In the genomic region with DNA sequence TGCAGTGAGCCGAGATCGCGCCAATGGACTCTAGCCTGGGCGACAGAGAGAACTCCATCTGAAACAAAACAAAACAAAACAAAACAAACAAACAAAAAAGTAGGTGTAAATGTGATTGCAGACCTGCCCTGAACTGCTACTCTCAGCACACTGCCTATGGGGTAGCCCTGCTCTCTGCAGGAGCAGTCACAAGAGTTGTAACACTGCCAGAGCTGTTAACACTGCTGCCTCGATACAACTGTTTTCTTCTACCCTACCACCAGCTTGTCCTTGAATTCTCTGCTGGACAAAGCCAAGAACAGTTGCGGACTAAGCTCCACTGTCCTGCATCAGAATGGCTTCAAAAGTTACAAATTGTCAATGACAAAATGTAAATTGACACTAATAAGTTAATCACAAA, we compare ENCODE assay signal across 21 cellular contexts.
DNase-seq lines count a peak whose midpoint lies in the region; ATAC-seq and TF ChIP-seq lines count a peak whose summit lies in the region.
"Had no signal": no experiment of that assay in that cellular context is flagged by ENCODE, and none has a peak within 500 bp of the region (broad histone marks: within the 10 kb centered on the region; RNA-seq: fewer than 3 reads in every experiment).

No MANE protein-coding gene starts in this region.

- no peak overlapping the region for H3K4ac ChIP-seq in mesenchymal stem cell (ENCODE audit: low read depth in 1 of 2, low read length in 2 of 2)

- no peak overlapping the region for H2AK5ac ChIP-seq in mesenchymal stem cell (ENCODE audit: low read length, severe bottlenecking)

- no peak overlapping the region for H2AFZ ChIP-seq in mesenchymal stem cell (ENCODE audit: low read depth, low read length)

- peak overlapping the region; percentile 16; the same call in 1 of the 2 replicates for H3K27ac ChIP-seq in C4-2B
- H3K27ac ChIP-seq in angular gyrus (ENCODE audit: low read depth, low read length): peak overlapping the region; percentile 43
- no peak overlapping the region for H3K27ac ChIP-seq in mesenchymal stem cell (ENCODE audit: low read length, poor library complexity, severe bottlenecking)
- peak overlapping the region; percentile 36 for H3K27ac ChIP-seq in temporal lobe (ENCODE audit: low read depth, low read length)
- H3K27ac ChIP-seq in sigmoid colon: no peak overlapping the region
- H3K27ac ChIP-seq: BLaER1 treated with 17β-estradiol and CSF1 and Interleukin-3, amounts not matched to agents 10 nM and 100 nM; Peyer's patch had no signal

- H3K14ac ChIP-seq in mesenchymal stem cell (ENCODE audit: low read length in 2 of 2): no peak overlapping the region

- H3K4me2 ChIP-seq in mesenchymal stem cell (ENCODE audit: low read length, poor library complexity, severe bottlenecking): no peak overlapping the region
- H3K4me2 ChIP-seq: BLaER1 treated with 17β-estradiol and CSF1 and Interleukin-3, amounts not matched to agents 10 nM and 100 nM had no signal

- no peak for TF ChIP-seq POLR2A in sigmoid colon (IDR thresholded peaks at IDR 0.05)

- no peak for ATAC-seq in HG02885 (IDR thresholded peaks at IDR 0.05; ENCODE audit: poor library complexity, unreplicated experiment)
- ATAC-seq: CD8-positive, alpha-beta T cell; HCT116; SK-N-SH treated with all-trans-retinoic acid at 6 μM for 48 hours had no signal

- intact Hi-C loops in sigmoid colon (cut with DNase I): no loop called here

- H3K9me3 ChIP-seq in mesenchymal stem cell (ENCODE audit: control insufficient read depth, low read length) (no peaks in the 10 kb centered on the region), sigmoid colon (no peaks in the 10 kb centered on the region)
- H3K9me3 ChIP-seq: Peyer's patch had no signal

- H3K23ac ChIP-seq in mesenchymal stem cell (ENCODE audit: low read length in 2 of 2): no peak overlapping the region

- TF ChIP-seq CTCF in C4-2B (conservative IDR thresholded peaks at IDR 0.05) (no peak), sigmoid colon (IDR thresholded peaks at IDR 0.05) (no peak)

- no peak for DNase-seq in mesenchymal stem cell
- no peak for DNase-seq in sigmoid colon
- no peak for DNase-seq in NAMALWA (ENCODE audit: low spot score)
- DNase-seq: ACHN; CD8-positive, alpha-beta T cell; DMS53; GDM1; IMR-90; NCI-H1105 treated with DMSO at 0.1 percent for 48 hours; NCI-H2029 treated with DMSO at 0.1 percent for 48 hours; NCI-H226; NCI-H524 treated with DMSO at 0.1 percent for 48 hours; NCI-H82; Peyer's patch had no signal

- no peak for TF ChIP-seq EP300 in sigmoid colon (IDR thresholded peaks at IDR 0.05)

- H3K36me3 ChIP-seq in mesenchymal stem cell (ENCODE audit: control insufficient read depth in 1 of 2, insufficient read depth in 2 of 2, low read depth in 1 of 2, low read length in 2 of 2) (no peaks in the 10 kb centered on the region), sigmoid colon (no peaks in the 10 kb centered on the region)
- H3K36me3 ChIP-seq: Peyer's patch had no signal

- H3K4me1 ChIP-seq in mesenchymal stem cell (ENCODE audit: control insufficient read depth, insufficient read depth, low read depth, low read length) (no peaks in the 10 kb centered on the region), sigmoid colon (peaks cover 0 to 14% (median 0%) of the 10 kb centered on the region in 4 donors)
- H3K4me1 ChIP-seq: Peyer's patch had no signal

- H2BK12ac ChIP-seq in mesenchymal stem cell (ENCODE audit: low read length in 2 of 2): no peak overlapping the region

- H3K4me3 ChIP-seq in mesenchymal stem cell (ENCODE audit: insufficient read depth in 1 of 2, low read depth in 1 of 2, low read length in 2 of 2) (no peak overlapping the region), sigmoid colon (no peak overlapping the region)
- H3K4me3 ChIP-seq: BLaER1 treated with 17β-estradiol and CSF1 and Interleukin-3, amounts not matched to agents 10 nM and 100 nM; Peyer's patch had no signal

- H4K8ac ChIP-seq in mesenchymal stem cell (ENCODE audit: low read length): peak overlapping the region; percentile 19

- H2BK120ac ChIP-seq in mesenchymal stem cell (ENCODE audit: low read depth, low read length): no peak overlapping the region

- H3K79me1 ChIP-seq in mesenchymal stem cell (replicated peaks; ENCODE audit: low read length, poor library complexity, severe bottlenecking): peaks cover 20% of the 10 kb centered on the region

- WGBS in mesenchymal stem cell: 91% methylated on average over 6 of the region's 6 CpGs
- 93% methylated on average over 6 of the region's 6 CpGs for WGBS in sigmoid colon, 2 donors

- H3K18ac ChIP-seq in mesenchymal stem cell (ENCODE audit: low read depth in 1 of 2, low read length in 2 of 2): no peak overlapping the region

- no peaks in the 10 kb centered on the region for H3K27me3 ChIP-seq in mesenchymal stem cell (ENCODE audit: control insufficient read depth in 1 of 2, insufficient read depth in 1 of 2, low read length in 2 of 2)
- no peaks in the 10 kb centered on the region for H3K27me3 ChIP-seq in sigmoid colon
- H3K27me3 ChIP-seq: BLaER1 treated with 17β-estradiol and CSF1 and Interleukin-3, amounts not matched to agents 10 nM and 100 nM; Peyer's patch had no signal

- no peak overlapping the region for H4K91ac ChIP-seq in mesenchymal stem cell (ENCODE audit: low read length)

- H2BK15ac ChIP-seq in mesenchymal stem cell (ENCODE audit: low read depth, poor library complexity, severe bottlenecking): no peak overlapping the region

- no peak overlapping the region for H2BK5ac ChIP-seq in mesenchymal stem cell (ENCODE audit: low read depth, low read length, poor library complexity, severe bottlenecking)

- H3K9ac ChIP-seq in mesenchymal stem cell (ENCODE audit: low read length): no peak overlapping the region
- H3K9ac ChIP-seq: BLaER1 treated with 17β-estradiol and CSF1 and Interleukin-3, amounts not matched to agents 10 nM and 100 nM had no signal

Comparison
In these comparisons a context has a peak if more than half of its experiments do, and no peak if none do; other contexts are left out.
1. H3K27ac ChIP-seq: peak in C4-2B (single experiment), angular gyrus (single experiment) and temporal lobe (single experiment); none in mesenchymal stem cell (single experiment) and sigmoid colon (0 of 4).